Comparison of ENCODE assay signal across 9 cellular contexts in the genomic region with DNA sequence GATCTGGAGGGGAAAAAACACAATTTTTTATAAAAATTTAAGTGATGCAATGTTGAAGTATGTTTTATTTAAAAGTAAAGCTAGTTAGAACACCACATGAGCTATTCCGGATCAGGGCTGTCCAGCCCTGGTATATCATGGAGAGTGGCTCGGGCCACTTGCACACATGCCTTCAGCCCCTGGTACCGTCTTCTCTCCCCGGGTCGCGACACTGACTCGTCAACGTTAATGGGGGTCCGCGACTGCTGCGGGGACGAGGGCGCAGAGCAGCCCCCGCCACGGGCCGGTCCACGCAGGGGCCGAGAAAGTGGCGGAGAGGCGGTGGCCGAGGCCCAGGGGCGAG.
DNase-seq lines count a peak whose midpoint lies in the region; ATAC-seq and TF ChIP-seq lines count a peak whose summit lies in the region.
"Had no signal": no experiment of that assay in that cellular context is flagged by ENCODE, and none has a peak within 500 bp of the region (broad histone marks: within the 10 kb centered on the region; RNA-seq: fewer than 3 reads in every experiment).

No MANE protein-coding gene starts in this region.

- peaks cover 0 to 7% of the 10 kb centered on the region in 2 donors for H3K27me3 ChIP-seq in body of pancreas

- peaks cover 15% of the 10 kb centered on the region for H3K4me1 ChIP-seq in body of pancreas

- DNase-seq in body of pancreas, result peak in 1 of 4 donors; percentile 6
- DNase-seq in iris pigment epithelial cell (ENCODE audit: low read depth), result peak; percentile 31
- DNase-seq in foreskin melanocyte, result no peak
- DNase-seq in NCI-H345 (lab: John Stamatoyannopoulos, UW), result no peak
- DNase-seq: activated CD4-positive, alpha-beta T cell treated with anti-CD3 and anti-CD28 coated beads for 4 hours had no signal

- H3K27ac Mint-ChIP-seq in stimulated activated memory B cell treated with anti-CD40 and anti-IgM and Interleukin-4, amounts not matched to agents 10 μg/mL and 1 μg/mL and 100 μg/mL, for 72 hours, result no peak overlapping the region

- TF ChIP-seq CTCF in body of pancreas (IDR thresholded peaks at IDR 0.05), result no peak

- TF ChIP-seq POLR2A in body of pancreas (IDR thresholded peaks at IDR 0.05), result no peak

- intact Hi-C loops in body of pancreas (cut with DNase I), result no loop called here

- H3K4me3 ChIP-seq in body of pancreas, result peak overlapping the region; percentile 37 to 55

- no peaks in the 10 kb centered on the region for H3K36me3 ChIP-seq in body of pancreas (replicated peaks in 1 of 2; ENCODE audit: insufficient read depth in 1 of 2, low read depth in 2 of 2)

- H3K4me3 Mint-ChIP-seq in stimulated activated memory B cell treated with anti-CD40 and anti-IgM and Interleukin-4, amounts not matched to agents 10 μg/mL and 1 μg/mL and 100 μg/mL, for 72 hours, result peak overlapping the region; percentile 66

- H3K27ac ChIP-seq in body of pancreas, result peak overlapping the region in 1 of 4 donors; percentile 37

- peaks cover 5% of the 10 kb centered on the region for H3K36me3 Mint-ChIP-seq in stimulated activated memory B cell treated with anti-CD40 and anti-IgM and Interleukin-4, amounts not matched to agents 10 μg/mL and 1 μg/mL and 100 μg/mL, for 72 hours

- peaks cover 65% of the 10 kb centered on the region for H3K27me3 Mint-ChIP-seq in stimulated activated memory B cell treated with anti-CD40 and anti-IgM and Interleukin-4, amounts not matched to agents 10 μg/mL and 1 μg/mL and 100 μg/mL, for 72 hours

- ATAC-seq in HG02885 (IDR thresholded peaks at IDR 0.05; ENCODE audit: poor library complexity, unreplicated experiment), result peak; percentile 2
- no peak for ATAC-seq in body of pancreas
- no peak for ATAC-seq in stimulated activated memory B cell treated with anti-CD40 and anti-IgM and Interleukin-4, amounts not matched to agents 10 μg/mL and 1 μg/mL and 100 μg/mL, for 72 hours
- no peak for ATAC-seq in HG03378 (IDR thresholded peaks at IDR 0.05; ENCODE audit: unreplicated experiment)
- ATAC-seq in HG03521 (IDR thresholded peaks at IDR 0.05; ENCODE audit: unreplicated experiment), result no peak

- peaks cover 18% of the 10 kb centered on the region for H3K4me1 Mint-ChIP-seq in stimulated activated memory B cell treated with anti-CD40 and anti-IgM and Interleukin-4, amounts not matched to agents 10 μg/mL and 1 μg/mL and 100 μg/mL, for 72 hours

- WGBS in body of pancreas, 2 donors, result 2 to 4% methylated on average over 8 to 22 of the region's 22 CpGs

- H3K9me3 ChIP-seq in body of pancreas, result no peaks in the 10 kb centered on the region

- no peaks in the 10 kb centered on the region for H3K9me3 Mint-ChIP-seq in stimulated activated memory B cell treated with anti-CD40 and anti-IgM and Interleukin-4, amounts not matched to agents 10 μg/mL and 1 μg/mL and 100 μg/mL, for 72 hours
